Comparison of ENCODE assay signal across 9 cellular contexts in the genomic region with DNA sequence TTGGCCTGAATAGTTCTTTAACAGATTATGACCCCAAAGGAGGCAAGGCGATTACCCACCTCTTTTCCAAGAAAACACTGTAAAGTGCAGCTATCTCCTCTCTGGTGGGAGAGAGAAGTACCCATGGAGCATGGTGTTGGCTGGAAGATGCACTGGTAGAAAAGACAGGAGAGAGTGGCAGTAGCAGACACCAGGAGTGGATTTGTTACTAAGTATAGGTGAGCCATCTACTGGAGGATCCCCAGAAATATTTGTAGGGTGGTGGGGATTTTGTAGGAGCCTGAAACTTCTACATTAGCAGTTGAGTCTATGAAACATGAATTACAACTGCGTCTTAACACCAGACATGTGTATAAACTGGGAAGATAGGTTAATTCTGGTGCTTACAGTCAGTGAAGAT.
DNase-seq lines count a peak whose midpoint lies in the region; TF ChIP-seq lines count a peak whose summit lies in the region.
"Had no signal": no experiment of that assay in that cellular context is flagged by ENCODE, and none has a peak within 500 bp of the region (broad histone marks: within the 10 kb centered on the region; RNA-seq: fewer than 3 reads in every experiment).

No MANE protein-coding gene starts in this region.

- H3K9me3 Mint-ChIP-seq in Caco-2 (ENCODE audit: unreplicated experiment) = peaks cover under 1% of the 10 kb centered on the region
- H3K9me3 Mint-ChIP-seq in HFFc6 = no peaks in the 10 kb centered on the region

- H3K36me3 ChIP-seq in Caco-2 (ENCODE audit: control insufficient read depth, insufficient read depth, low read length) = no peaks in the 10 kb centered on the region
- no peaks in the 10 kb centered on the region for H3K36me3 ChIP-seq in effector memory CD4-positive, alpha-beta T cell (ENCODE audit: control insufficient read depth, insufficient read depth, low read length)

- BruUV-seq in Caco-2 (replicated peaks; lab: Mats Ljungman, UMichigan) = no TSS peak

- CTCF ChIA-PET in Caco-2 (lab: Charles Lee) = interaction anchor here (0.6 to 1.0 kb wide), 2 partner anchors 552 to 553 kb away, joined by 4 read pairs; no protein-coding TSS in a partner anchor

- peaks cover 7% of the 10 kb centered on the region; the same call in 1 of the 2 replicates for H3K4me1 ChIP-seq in Caco-2
- H3K4me1 ChIP-seq in effector memory CD4-positive, alpha-beta T cell (ENCODE audit: control insufficient read depth, insufficient read depth, low read length, poor library complexity, severe bottlenecking) = no peaks in the 10 kb centered on the region

- H3K27ac Mint-ChIP-seq in Caco-2 (ENCODE audit: unreplicated experiment) (no peak overlapping the region), HFFc6 (no peak overlapping the region)

- peak in 1 of 2 experiments; percentile 34 for DNase-seq in Caco-2
- peak; percentile 51 for DNase-seq in HFFc6
- peak; percentile 71 for DNase-seq in SW480 (ENCODE audit: low spot score)
- peak; percentile 48 for DNase-seq in iris pigment epithelial cell (ENCODE audit: low read depth)
- DNase-seq in effector memory CD4-positive, alpha-beta T cell = no peak
- no peak for DNase-seq in ureter (ENCODE audit: low spot score)
- DNase-seq in NCI-H146 treated with DMSO at 0.1 percent for 48 hours (lab: John Stamatoyannopoulos, UW; ENCODE audit: unreplicated experiment) = no peak
- DNase-seq in posterior cingulate gyrus = no peak
- DNase-seq: left cardiac atrium had no signal

- TF ChIP-seq CTCF in Caco-2 (IDR thresholded peaks at IDR 0.05; ENCODE audit: insufficient read depth in 1 of 2, low read depth in 1 of 2, low read length in 1 of 2, severe bottlenecking in 1 of 2, unreplicated experiment in 1 of 2) = peak; percentile 19 to 37
- TF ChIP-seq CTCF in HFFc6 (IDR thresholded peaks at IDR 0.05) = peak; percentile 67

- H3K4me3 ChIP-seq in Caco-2 (ENCODE audit: low read depth, low read length) = no peak overlapping the region
- no peak overlapping the region for H3K4me3 ChIP-seq in effector memory CD4-positive, alpha-beta T cell (ENCODE audit: insufficient read depth, low read depth, low read length, poor library complexity, severe bottlenecking)

- POLR2A ChIA-PET in Caco-2 (lab: Charles Lee) = no interaction called here

- H3K27ac ChIP-seq in effector memory CD4-positive, alpha-beta T cell (ENCODE audit: insufficient read depth, low read length, poor library complexity, severe bottlenecking) = no peak overlapping the region

- H3K4me1 Mint-ChIP-seq in Caco-2 (ENCODE audit: low read depth, unreplicated experiment) (peaks cover 7% of the 10 kb centered on the region), HFFc6 (ENCODE audit: low read depth) (peaks cover 69% of the 10 kb centered on the region)

- H3K9me3 ChIP-seq in Caco-2 = no peaks in the 10 kb centered on the region
- H3K9me3 ChIP-seq in effector memory CD4-positive, alpha-beta T cell (ENCODE audit: control insufficient read depth, low read length) = no peaks in the 10 kb centered on the region

- H3K27me3 Mint-ChIP-seq in Caco-2 (ENCODE audit: insufficient read depth, unreplicated experiment) = no peaks in the 10 kb centered on the region
- no peaks in the 10 kb centered on the region; the same call in 1 of the 2 replicates for H3K27me3 Mint-ChIP-seq in HFFc6 (ENCODE audit: insufficient read depth)

- no peaks in the 10 kb centered on the region for H3K36me3 Mint-ChIP-seq in Caco-2 (ENCODE audit: insufficient read depth, unreplicated experiment)
- H3K36me3 Mint-ChIP-seq in HFFc6 (ENCODE audit: low read depth) = no peaks in the 10 kb centered on the region

- H3K27me3 ChIP-seq in Caco-2 (replicated peaks; ENCODE audit: control insufficient read depth, insufficient read depth, low read length) = no peaks in the 10 kb centered on the region; the same call in 1 of the 2 replicates
- H3K27me3 ChIP-seq in effector memory CD4-positive, alpha-beta T cell (replicated peaks; ENCODE audit: control insufficient read depth, insufficient read depth, low read length, poor library complexity, severe bottlenecking) = no peaks in the 10 kb centered on the region

- H3K4me3 Mint-ChIP-seq in Caco-2 (ENCODE audit: unreplicated experiment) (no peak overlapping the region), HFFc6 (no peak overlapping the region)

- intact Hi-C loops in Caco-2 (cut with micrococcal nuclease; ENCODE audit: unreplicated experiment) = loop anchor here (1.0 to 5.0 kb wide), 6 partner anchors 150 to 553 kb away; a partner anchor contains a TSS
- intact Hi-C loops in posterior cingulate gyrus (cut with DNase I) = loop anchor here (10.0 kb wide), 2 partner anchors 257 to 337 kb away; no protein-coding TSS in a partner anchor

Comparison
In these comparisons a context has a peak if more than half of its experiments do, and no peak if none do; other contexts are left out.
1. DNase-seq: peak in HFFc6 (single experiment), SW480 (single experiment) and iris pigment epithelial cell (single experiment); none in effector memory CD4-positive, alpha-beta T cell (0 of 3), ureter (single experiment), NCI-H146 treated with DMSO at 0.1 percent for 48 hours (single experiment) and posterior cingulate gyrus (0 of 10).